Comparison of ENCODE assay signal across 30 cellular contexts in genomic region chr20:7379206-7379605, GRCh38.
"Had no signal": no experiment of that assay in that cellular context is flagged by ENCODE, and none has a peak within 500 bp of the region (broad histone marks: within the 10 kb centered on the region; RNA-seq: fewer than 3 reads in every experiment).

No MANE protein-coding gene starts in this region.

- H3K27ac Mint-ChIP-seq: activated CD4-positive, alpha-beta memory T cell treated with anti-CD3 and anti-CD28 coated beads, Interleukin-2, amount 10 ng/mL, durations not matched to agents 7 days and 5 days; activated CD4-positive, alpha-beta T cell treated with anti-CD3 and anti-CD28 coated beads, Interleukin-2, amount 10 ng/mL, durations not matched to agents 7 days and 5 days; activated naive CD4-positive, alpha-beta T cell treated with anti-CD3 and anti-CD28 coated beads, Interleukin-2, amount 10 ng/mL, durations not matched to agents 7 days and 5 days; activated naive CD4-positive, alpha-beta T cell treated with anti-CD3 and anti-CD28 coated beads, Interleukin-2, amount 50 U/mL, for 72 hours; activated naive CD8-positive, alpha-beta T cell treated with anti-CD3 and anti-CD28 coated beads, Interleukin-2, amount 10 ng/mL, durations not matched to agents 7 days and 5 days; activated T-cell treated with anti-CD3 and anti-CD28 coated beads, Interleukin-2, amount 50 U/mL, for 24 hours; activated T-cell treated with anti-CD3 and anti-CD28 coated beads, Interleukin-2, amount 50 U/mL, for 72 hours; brain; effector memory CD8-positive, alpha-beta T cell; T-helper 17 cell; T-helper 2 cell treated with Interferon-gamma antibody and Interleukin-4, amounts not matched to agents 5 μg/mL and 100 μg/mL, for 36 hours had no signal

- H3K4me1 Mint-ChIP-seq: activated CD4-positive, alpha-beta memory T cell treated with anti-CD3 and anti-CD28 coated beads, Interleukin-2, amount 10 ng/mL, durations not matched to agents 7 days and 5 days; activated CD4-positive, alpha-beta T cell treated with anti-CD3 and anti-CD28 coated beads, Interleukin-2, amount 10 ng/mL, durations not matched to agents 7 days and 5 days; activated naive CD4-positive, alpha-beta T cell treated with anti-CD3 and anti-CD28 coated beads, Interleukin-2, amount 10 ng/mL, durations not matched to agents 7 days and 5 days; activated naive CD8-positive, alpha-beta T cell treated with anti-CD3 and anti-CD28 coated beads, Interleukin-2, amount 10 ng/mL, durations not matched to agents 7 days and 5 days; brain; T-helper 17 cell had no signal

- DNase-seq: activated CD4-positive, alpha-beta memory T cell treated with anti-CD3 and anti-CD28 coated beads, Interleukin-2, amount 10 ng/mL, durations not matched to agents 7 days and 5 days; activated CD4-positive, alpha-beta T cell treated with anti-CD3 and anti-CD28 coated beads for 1 hour; activated CD4-positive, alpha-beta T cell treated with anti-CD3 and anti-CD28 coated beads for 4 hours; activated CD4-positive, alpha-beta T cell treated with anti-CD3 and anti-CD28 coated beads, Interleukin-2, amount 10 ng/mL, durations not matched to agents 7 days and 5 days; activated CD4-positive, alpha-beta T cell treated with anti-CD3 and anti-CD28 coated beads, Interleukin-2, amount 50 U/mL, for 4 hours; activated CD4-positive, CD25-positive, alpha-beta regulatory T cell; activated CD8-positive, alpha-beta memory T cell treated with anti-CD3 and anti-CD28 coated beads, Interleukin-2, amount 50 U/mL, for 48 hours; activated gamma-delta T cell; activated naive CD4-positive, alpha-beta T cell; activated naive CD4-positive, alpha-beta T cell treated with anti-CD3 and anti-CD28 coated beads, Interleukin-2, amount 10 ng/mL, durations not matched to agents 7 days and 5 days; activated naive CD8-positive, alpha-beta T cell treated with anti-CD3 and anti-CD28 coated beads, Interleukin-2, amount 10 ng/mL, durations not matched to agents 7 days and 5 days; activated T-cell treated with anti-CD3 and anti-CD28 coated beads for 4 hours; activated T-cell treated with anti-CD3 and anti-CD28 coated beads, Interleukin-2, amount 50 U/mL, for 24 hours; activated T-cell treated with anti-CD3 and anti-CD28 coated beads, Interleukin-2, amount 50 U/mL, for 72 hours; central memory CD4-positive, alpha-beta T cell; cortex of kidney; dermis blood vessel endothelial cell; effector CD4-positive, alpha-beta T cell; effector memory CD8-positive, alpha-beta T cell; esophagus squamous epithelium; foreskin melanocyte; T-helper 1 cell; T-helper 17 cell had no signal

- H3K4me3 ChIP-seq: ascending aorta, breast epithelium, cardiac muscle cell, esophagus squamous epithelium, gastroesophageal sphincter had no signal

- H3K9me3 ChIP-seq: ascending aorta, esophagus squamous epithelium, gastroesophageal sphincter had no signal

- H3K9me3 Mint-ChIP-seq: activated CD4-positive, alpha-beta memory T cell treated with anti-CD3 and anti-CD28 coated beads, Interleukin-2, amount 10 ng/mL, durations not matched to agents 7 days and 5 days; activated CD4-positive, alpha-beta T cell treated with anti-CD3 and anti-CD28 coated beads, Interleukin-2, amount 10 ng/mL, durations not matched to agents 7 days and 5 days; activated naive CD8-positive, alpha-beta T cell treated with anti-CD3 and anti-CD28 coated beads, Interleukin-2, amount 10 ng/mL, durations not matched to agents 7 days and 5 days; activated T-cell treated with anti-CD3 and anti-CD28 coated beads, Interleukin-2, amount 50 U/mL, for 24 hours had no signal

- H3K27me3 ChIP-seq: ascending aorta, breast epithelium, cardiac muscle cell, esophagus squamous epithelium, gastroesophageal sphincter had no signal

- H3K36me3 Mint-ChIP-seq: activated naive CD4-positive, alpha-beta T cell treated with anti-CD3 and anti-CD28 coated beads, Interleukin-2, amount 10 ng/mL, durations not matched to agents 7 days and 5 days; activated naive CD4-positive, alpha-beta T cell treated with anti-CD3 and anti-CD28 coated beads, Interleukin-2, amount 50 U/mL, for 72 hours; activated naive CD8-positive, alpha-beta T cell treated with anti-CD3 and anti-CD28 coated beads, Interleukin-2, amount 10 ng/mL, durations not matched to agents 7 days and 5 days; brain had no signal

- H3K4me3 Mint-ChIP-seq: activated CD4-positive, alpha-beta memory T cell treated with anti-CD3 and anti-CD28 coated beads, Interleukin-2, amount 10 ng/mL, durations not matched to agents 7 days and 5 days; activated CD4-positive, alpha-beta T cell treated with anti-CD3 and anti-CD28 coated beads, Interleukin-2, amount 10 ng/mL, durations not matched to agents 7 days and 5 days; activated naive CD4-positive, alpha-beta T cell treated with anti-CD3 and anti-CD28 coated beads, Interleukin-2, amount 10 ng/mL, durations not matched to agents 7 days and 5 days; activated naive CD8-positive, alpha-beta T cell treated with anti-CD3 and anti-CD28 coated beads, Interleukin-2, amount 10 ng/mL, durations not matched to agents 7 days and 5 days; activated T-cell treated with anti-CD3 and anti-CD28 coated beads, Interleukin-2, amount 50 U/mL, for 24 hours; activated T-cell treated with anti-CD3 and anti-CD28 coated beads, Interleukin-2, amount 50 U/mL, for 72 hours; brain; effector memory CD8-positive, alpha-beta T cell; T-helper 17 cell; T-helper 2 cell treated with Interferon-gamma antibody and Interleukin-4, amounts not matched to agents 5 μg/mL and 100 μg/mL, for 36 hours had no signal

- ATAC-seq: activated naive CD4-positive, alpha-beta T cell treated with anti-CD3 and anti-CD28 coated beads, Interleukin-2, amount 50 U/mL, for 72 hours; activated T-cell treated with anti-CD3 and anti-CD28 coated beads, Interleukin-2, amount 50 U/mL, for 72 hours; effector memory CD8-positive, alpha-beta T cell; gastroesophageal sphincter; T-helper 17 cell had no signal

- H3K27ac ChIP-seq: ascending aorta, breast epithelium, cardiac muscle cell, esophagus squamous epithelium, gastroesophageal sphincter had no signal

- H3K36me3 ChIP-seq: ascending aorta, breast epithelium, cardiac muscle cell, esophagus squamous epithelium, gastroesophageal sphincter had no signal

- H3K27me3 Mint-ChIP-seq: activated CD4-positive, alpha-beta memory T cell treated with anti-CD3 and anti-CD28 coated beads, Interleukin-2, amount 10 ng/mL, durations not matched to agents 7 days and 5 days; activated CD4-positive, alpha-beta T cell treated with anti-CD3 and anti-CD28 coated beads, Interleukin-2, amount 10 ng/mL, durations not matched to agents 7 days and 5 days; activated naive CD4-positive, alpha-beta T cell treated with anti-CD3 and anti-CD28 coated beads, Interleukin-2, amount 10 ng/mL, durations not matched to agents 7 days and 5 days; activated naive CD8-positive, alpha-beta T cell treated with anti-CD3 and anti-CD28 coated beads, Interleukin-2, amount 10 ng/mL, durations not matched to agents 7 days and 5 days; activated T-cell treated with anti-CD3 and anti-CD28 coated beads, Interleukin-2, amount 50 U/mL, for 24 hours; brain; effector memory CD8-positive, alpha-beta T cell; T-helper 17 cell had no signal

- H3K4me1 ChIP-seq: ascending aorta, breast epithelium, esophagus squamous epithelium, gastroesophageal sphincter had no signal
